In genomic region chr20:19660808-19661378, GRCh38 we compare ENCODE assay signal across 1 cellular context.
TF ChIP-seq lines count a peak whose summit lies in the region.

No MANE protein-coding gene starts in this region.

TF ChIP-seq in HepG2, 621 proteins besides CTCF, POLR2A, EP300 and RAD21 (continued from another document and continues in another):
- no peak for TF ChIP-seq IRF9 (CRISPR knock-in tag; IDR thresholded peaks at IDR 0.05; ENCODE audit: borderline replicate concordance)
- no peak for TF ChIP-seq ZNF446 (CRISPR knock-in tag; IDR thresholded peaks at IDR 0.05)
- no peak for TF ChIP-seq ZBTB14 (CRISPR knock-in tag; IDR thresholded peaks at IDR 0.05)
- no peak for TF ChIP-seq GABPA (IDR thresholded peaks at IDR 0.05; ENCODE audit: low read depth, low read length)
- no peak for TF ChIP-seq GABPA (CRISPR knock-in tag; IDR thresholded peaks at IDR 0.05; ENCODE audit: low read depth)
- TF ChIP-seq ZFP36L2 (CRISPR knock-in tag; IDR thresholded peaks at IDR 0.05), result no peak
- no peak for TF ChIP-seq ZNF841 (CRISPR knock-in tag; IDR thresholded peaks at IDR 0.05; ENCODE audit: borderline replicate concordance)
- TF ChIP-seq PHB2 (IDR thresholded peaks at IDR 0.05; ENCODE audit: partially characterized antibody), result no peak
- TF ChIP-seq AFF4 (CRISPR knock-in tag; IDR thresholded peaks at IDR 0.05), result no peak
- TF ChIP-seq TARDBP (CRISPR knock-in tag; IDR thresholded peaks at IDR 0.05), result peak; percentile 67; the same call in 1 of the 2 replicates
- no peak for TF ChIP-seq HMG20A (CRISPR knock-in tag; IDR thresholded peaks at IDR 0.05; ENCODE audit: borderline replicate concordance)
- no peak for TF ChIP-seq YEATS2 (CRISPR knock-in tag; IDR thresholded peaks at IDR 0.05; ENCODE audit: borderline replicate concordance)
- no peak for TF ChIP-seq ZNF282 (IDR thresholded peaks at IDR 0.05; ENCODE audit: partially characterized antibody)
- TF ChIP-seq GLMP (CRISPR knock-in tag; IDR thresholded peaks at IDR 0.05; ENCODE audit: borderline replicate concordance), result no peak
- no peak for TF ChIP-seq ELK4 (CRISPR knock-in tag; IDR thresholded peaks at IDR 0.05; ENCODE audit: borderline replicate concordance)
- TF ChIP-seq NCOR1 (IDR thresholded peaks at IDR 0.05; ENCODE audit: borderline replicate concordance, low read length), result no peak
- no peak for TF ChIP-seq TMF1 (CRISPR knock-in tag; IDR thresholded peaks at IDR 0.05; ENCODE audit: low read depth)
- no peak for TF ChIP-seq ZNF703 (CRISPR knock-in tag; IDR thresholded peaks at IDR 0.05; ENCODE audit: borderline replicate concordance)
- TF ChIP-seq MAX (IDR thresholded peaks at IDR 0.05), result no peak
- TF ChIP-seq NFYC (CRISPR knock-in tag; IDR thresholded peaks at IDR 0.05), result no peak
- no peak for TF ChIP-seq ZNF709 (CRISPR knock-in tag; IDR thresholded peaks at IDR 0.05)
- TF ChIP-seq ARNT (IDR thresholded peaks at IDR 0.05), result no peak
- TF ChIP-seq, protein P1, sequence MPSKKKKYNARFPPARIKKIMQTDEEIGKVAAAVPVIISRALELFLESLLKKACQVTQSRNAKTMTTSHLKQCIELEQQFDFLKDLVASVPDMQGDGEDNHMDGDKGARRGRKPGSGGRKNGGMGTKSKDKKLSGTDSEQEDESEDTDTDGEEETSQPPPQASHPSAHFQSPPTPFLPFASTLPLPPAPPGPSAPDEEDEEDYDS (CRISPR knock-in tag; IDR thresholded peaks at IDR 0.05), result peak; percentile 19; the same call in 1 of the 2 replicates
- TF ChIP-seq MEF2D (CRISPR knock-in tag; IDR thresholded peaks at IDR 0.05), result no peak
- no peak for TF ChIP-seq TFDP1 (CRISPR knock-in tag; IDR thresholded peaks at IDR 0.05; ENCODE audit: borderline replicate concordance)
- TF ChIP-seq ZNF354B (CRISPR knock-in tag; IDR thresholded peaks at IDR 0.05), result no peak
- no peak for TF ChIP-seq ETV6 (CRISPR knock-in tag; conservative IDR thresholded peaks at IDR 0.05)
- TF ChIP-seq HMGXB3 (CRISPR knock-in tag; IDR thresholded peaks at IDR 0.05; ENCODE audit: borderline replicate concordance), result no peak
- TF ChIP-seq ZNF577 (CRISPR knock-in tag; IDR thresholded peaks at IDR 0.05; ENCODE audit: borderline replicate concordance, low read depth), result no peak
- TF ChIP-seq SAP130 (CRISPR knock-in tag; IDR thresholded peaks at IDR 0.05; ENCODE audit: low read depth), result peak; percentile 49; the same call in 1 of the 2 replicates
- TF ChIP-seq CERS6 (CRISPR knock-in tag; IDR thresholded peaks at IDR 0.05), result no peak
- TF ChIP-seq DBP (CRISPR knock-in tag; IDR thresholded peaks at IDR 0.05; ENCODE audit: not compliant biosample characterization), result no peak
- TF ChIP-seq ZNF597 (CRISPR knock-in tag; IDR thresholded peaks at IDR 0.05), result no peak
- no peak for TF ChIP-seq MAFK (conservative IDR thresholded peaks at IDR 0.05 in 1 of 2, IDR thresholded peaks at IDR 0.05 in 1 of 2; ENCODE audit: low read length in 2 of 2)
- no peak for TF ChIP-seq GFI1 (CRISPR knock-in tag; IDR thresholded peaks at IDR 0.05; ENCODE audit: borderline replicate concordance)
- no peak for TF ChIP-seq XBP1 (CRISPR knock-in tag; IDR thresholded peaks at IDR 0.05)
- TF ChIP-seq ZSCAN25 (CRISPR knock-in tag; IDR thresholded peaks at IDR 0.05), result no peak
- no peak for TF ChIP-seq CREBL2 (CRISPR knock-in tag; IDR thresholded peaks at IDR 0.05; ENCODE audit: borderline replicate concordance)
- TF ChIP-seq ZNF746 (CRISPR knock-in tag; IDR thresholded peaks at IDR 0.05), result no peak
- no peak for TF ChIP-seq ATF7 (IDR thresholded peaks at IDR 0.05)
- no peak for TF ChIP-seq ATF7 (CRISPR knock-in tag; IDR thresholded peaks at IDR 0.05)
